8 cellular contexts compared by ENCODE assay signal in genomic region chr12:27652174-27652763, GRCh38. TPM values are rescaled to one million over a fixed set of nuclear protein-coding genes. Genes with fewer than 3 reads are reported as not detected.
DNase-seq lines count a peak whose midpoint lies in the region; ATAC-seq, FAIRE-seq and TF ChIP-seq lines count a peak whose summit lies in the region.

No MANE protein-coding gene starts in this region.

- H3K27me3 ChIP-seq in RWPE2 (ENCODE audit: insufficient read depth, poor library complexity, severe bottlenecking) (no peaks in the 10 kb centered on the region), testis (no peaks in the 10 kb centered on the region)

- H3K4me3 ChIP-seq in RWPE2 (ENCODE audit: severe bottlenecking): no peak overlapping the region
- H3K4me3 ChIP-seq in testis: no peak overlapping the region

- H3K36me3 ChIP-seq in RWPE2 (ENCODE audit: low read depth): peaks cover 7% of the 10 kb centered on the region; the same call in 1 of the 2 replicates
- no peaks in the 10 kb centered on the region for H3K36me3 ChIP-seq in testis (ENCODE audit: low read depth, missing control alignments)

- ATAC-seq in RWPE2 (ENCODE audit: low read depth): 0 out of 3 replicates have a peak, but pooled peaks have one; percentile 49
- peak; percentile 75 for ATAC-seq in left colon
- no peak for ATAC-seq in GM21717 (IDR thresholded peaks at IDR 0.05; ENCODE audit: unreplicated experiment)

- H3K27ac ChIP-seq in RWPE2 (ENCODE audit: poor library complexity, severe bottlenecking) (no peak overlapping the region), testis (no peak overlapping the region)

- H3K4me1 ChIP-seq in RWPE2 (ENCODE audit: insufficient read depth, poor library complexity, severe bottlenecking): no peaks in the 10 kb centered on the region
- peaks cover 13% of the 10 kb centered on the region for H3K4me1 ChIP-seq in testis

- TF ChIP-seq CTCF in RWPE2 (IDR thresholded peaks at IDR 0.05; ENCODE audit: poor library complexity, severe bottlenecking): peak; percentile 79
- TF ChIP-seq CTCF in testis (IDR thresholded peaks at IDR 0.05): peak; percentile 86 to 89 (median 88)

- intact Hi-C loops in left colon (cut with DNase I, micrococcal nuclease) (loop anchor here in 1 of 2 donors (5.0 kb wide), 1 partner anchor 215 kb away; no protein-coding TSS in a partner anchor), testis (cut with DNase I; ENCODE audit: low total_unique reads) (no loop called here)

- 37 to 41% methylated on average over 1 of the region's 1 CpG for WGBS in testis, 2 donors

- FAIRE-seq in colon (lab: Jason Lieb, UNC): peak; percentile 70

- peak; percentile 19 for DNase-seq in activated gamma-delta T cell treated with Interleukin-2 at 50 U/mL for 16 hours
- no peak for DNase-seq in activated gamma-delta T cell (lab: John Stamatoyannopoulos, UW)
- peak; percentile 79 for DNase-seq in M059J (ENCODE audit: low read depth)
- DNase-seq in RWPE2 (ENCODE audit: low spot score): no peak
- peak in 1 of 2 donors; percentile 9 for DNase-seq in left colon
- peak; percentile 84 for DNase-seq in testis

- TF ChIP-seq POLR2A in testis (IDR thresholded peaks at IDR 0.05): no peak

- no peaks in the 10 kb centered on the region for H3K9me3 ChIP-seq in RWPE2 (ENCODE audit: severe bottlenecking)
- no peaks in the 10 kb centered on the region for H3K9me3 ChIP-seq in testis

RNA-seq across cellular contexts. Expression of gene REP15, which starts 44.0 kb away (rescaled TPM):
- 1.2 TPM in 1 of 2 replicates, not detected in the other for total RNA-seq in M059J (2014; rRNA removed; shearing (Covaris generic))
- total RNA-seq in left colon (10 to 100 TPM; 53.9 to 59.1 TPM), testis (1 to 10 TPM; 1.0 to 1.1 TPM)
- polyA plus RNA-seq in testis (ENCODE audit: insufficient read depth, low read depth, low replicate concordance): 0.73 TPM

RNA-seq across cellular contexts. Expression of gene MRPS35, which starts 58.4 kb away (rescaled TPM):
- total RNA-seq in M059J (2014; rRNA removed; shearing (Covaris generic)): 66.7 and 97.6 TPM in 2 replicates
- 10 to 100 TPM; 59.1 to 72.2 TPM for total RNA-seq in left colon
- 10 to 100 TPM; 35.1 to 42.9 TPM for total RNA-seq in testis
- 35.7 TPM for polyA plus RNA-seq in testis (ENCODE audit: insufficient read depth, low read depth, low replicate concordance)

Comparison
In these comparisons a context has a peak if more than half of its experiments do, and no peak if none do; other contexts are left out.
1. DNase-seq: peak in activated gamma-delta T cell treated with Interleukin-2 at 50 U/mL for 16 hours (single experiment), M059J (single experiment) and testis (single experiment); none in activated gamma-delta T cell (single experiment) and RWPE2 (single experiment).
2. RNA of gene REP15, which starts 44.0 kb away (total RNA-seq): 53.9 to 59.1 TPM in left colon; 1.2 TPM in M059J and 1.0 to 1.1 TPM in testis; every median in the first group is over 10 times any median in the second.